ENCODE assay signal across 26 cellular contexts in the genomic region with DNA sequence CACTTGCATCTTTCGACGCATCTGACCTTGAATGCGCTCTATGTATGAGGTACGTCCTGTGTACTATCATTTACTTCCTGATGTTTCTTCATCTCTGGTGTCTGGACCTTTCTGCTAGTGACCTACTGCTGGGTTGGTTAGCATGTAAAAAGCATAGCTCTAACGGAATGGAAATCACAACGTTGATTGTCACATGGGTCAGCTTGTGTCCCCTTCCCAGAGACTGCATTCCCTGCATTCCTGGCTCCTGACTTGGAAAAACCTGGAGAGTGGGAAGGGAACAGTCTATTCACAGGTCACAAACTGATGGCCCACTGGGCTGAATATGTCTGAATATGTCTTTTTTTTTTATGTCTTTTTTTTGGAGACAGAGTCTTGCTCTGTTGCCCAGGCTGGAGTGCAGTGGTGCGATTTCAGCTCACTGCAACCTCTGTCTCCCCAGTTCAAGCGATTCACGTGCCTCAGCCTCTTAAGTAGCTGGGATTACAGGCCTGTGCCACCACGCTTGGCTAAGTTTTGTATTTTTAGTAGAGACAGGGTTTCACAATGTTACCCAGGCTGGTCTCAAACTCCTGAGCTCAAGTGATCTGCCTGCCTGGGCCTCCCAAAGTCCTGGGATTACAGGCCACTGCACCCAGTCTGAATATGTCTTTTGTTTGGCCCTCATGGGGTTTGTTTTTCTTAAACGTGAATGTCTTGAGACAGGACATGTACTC.
"Had no signal": no experiment of that assay in that cellular context is flagged by ENCODE, and none has a peak within 500 bp of the region (broad histone marks: within the 10 kb centered on the region; RNA-seq: fewer than 3 reads in every experiment).

No MANE protein-coding gene starts in this region.

- ATAC-seq: activated naive CD4-positive, alpha-beta T cell treated with anti-CD3 and anti-CD28 coated beads, Interleukin-2, amount 50 U/mL, for 72 hours; effector memory CD8-positive, alpha-beta T cell; gastroesophageal sphincter; heart left ventricle; left colon; sciatic nerve; stimulated activated memory B cell treated with anti-CD40 and anti-IgM and Interleukin-4, amounts not matched to agents 10 μg/mL and 1 μg/mL and 100 μg/mL, for 72 hours had no signal

- H3K4me3 ChIP-seq: colonic mucosa, dorsolateral prefrontal cortex, esophagus squamous epithelium, gastroesophageal sphincter, heart left ventricle, smooth muscle cell, stomach, suprapubic skin, transverse colon had no signal

- H3K4me3 Mint-ChIP-seq: activated CD4-positive, alpha-beta memory T cell treated with anti-CD3 and anti-CD28 coated beads for 36 hours; central memory CD8-positive, alpha-beta T cell; effector memory CD8-positive, alpha-beta T cell; stimulated activated memory B cell treated with anti-CD40 and anti-IgM and Interleukin-4, amounts not matched to agents 10 μg/mL and 1 μg/mL and 100 μg/mL, for 72 hours; T-helper 1 cell treated with Interleukin-12 subunit alpha and Interleukin-12 subunit beta and Interleukin-4 antibody, amounts not matched to agents 30 μg/mL and 1 μg/mL, for 36 hours had no signal

- H3K27ac Mint-ChIP-seq: activated CD4-positive, alpha-beta memory T cell treated with anti-CD3 and anti-CD28 coated beads for 36 hours; effector memory CD8-positive, alpha-beta T cell; stimulated activated memory B cell treated with anti-CD40 and anti-IgM and Interleukin-4, amounts not matched to agents 10 μg/mL and 1 μg/mL and 100 μg/mL, for 72 hours; T-helper 1 cell treated with Interleukin-12 subunit alpha and Interleukin-12 subunit beta and Interleukin-4 antibody, amounts not matched to agents 30 μg/mL and 1 μg/mL, for 36 hours had no signal

- H3K36me3 ChIP-seq: brain microvascular endothelial cell, colonic mucosa, suprapubic skin, transverse colon had no signal

- DNase-seq: activated CD4-positive, alpha-beta memory T cell treated with anti-CD3 and anti-CD28 coated beads for 36 hours; activated CD4-positive, alpha-beta T cell treated with anti-CD3 and anti-CD28 coated beads for 48 hours; activated effector memory CD4-positive, alpha-beta T cell treated with Interleukin-2 at 50 U/mL for 16 hours; activated T-cell treated with anti-CD3 and anti-CD28 coated beads, Interleukin-2, amount 50 U/mL, for 48 hours; aorta; brain microvascular endothelial cell; colonic mucosa; dorsolateral prefrontal cortex; effector memory CD8-positive, alpha-beta T cell; esophagus squamous epithelium; heart left ventricle; islet precursor cell; left colon; mesenchymal stem cell; occipital lobe; stimulated activated CD4-positive, alpha-beta T cell treated with anti-CD3 and anti-CD28 coated beads, Interleukin-15, amount 100 ng/mL, for 24 hours; stomach; transverse colon had no signal

- H3K4me1 ChIP-seq: colonic mucosa, esophagus squamous epithelium, gastroesophageal sphincter, heart left ventricle, stomach, suprapubic skin, transverse colon had no signal

- H3K27ac ChIP-seq: brain microvascular endothelial cell, colonic mucosa, dorsolateral prefrontal cortex, esophagus squamous epithelium, gastroesophageal sphincter, heart left ventricle, stomach, suprapubic skin, transverse colon had no signal

- H3K9me3 ChIP-seq: colonic mucosa, esophagus squamous epithelium, gastroesophageal sphincter, heart left ventricle, stomach, suprapubic skin, transverse colon had no signal

- H3K27me3 Mint-ChIP-seq: activated CD4-positive, alpha-beta memory T cell treated with anti-CD3 and anti-CD28 coated beads for 36 hours had no signal

- H3K27me3 ChIP-seq: brain microvascular endothelial cell, colonic mucosa, esophagus squamous epithelium, gastroesophageal sphincter, heart left ventricle, stomach, suprapubic skin, transverse colon had no signal

- H3K9me3 Mint-ChIP-seq: activated CD4-positive, alpha-beta memory T cell treated with anti-CD3 and anti-CD28 coated beads for 36 hours; central memory CD8-positive, alpha-beta T cell; effector memory CD8-positive, alpha-beta T cell; stimulated activated memory B cell treated with anti-CD40 and anti-IgM and Interleukin-4, amounts not matched to agents 10 μg/mL and 1 μg/mL and 100 μg/mL, for 72 hours; T-helper 1 cell treated with Interleukin-12 subunit alpha and Interleukin-12 subunit beta and Interleukin-4 antibody, amounts not matched to agents 30 μg/mL and 1 μg/mL, for 36 hours had no signal
